Comparison of ENCODE assay signal across 26 cellular contexts in genomic region chr1:224931605-224932004, GRCh38.
"Had no signal": no experiment of that assay in that cellular context is flagged by ENCODE, and none has a peak within 500 bp of the region (broad histone marks: within the 10 kb centered on the region; RNA-seq: fewer than 3 reads in every experiment).

No MANE protein-coding gene starts in this region.

- DNase-seq: dorsolateral prefrontal cortex; effector CD4-positive, alpha-beta T cell; foreskin fibroblast; gastrocnemius medialis; head of caudate nucleus; left ventricle myocardium superior; lower lobe of right lung; natural killer cell; nucleus accumbens; ovary; posterior cingulate gyrus; psoas muscle; right cardiac atrium; sigmoid colon; stimulated activated CD4-positive, alpha-beta T cell treated with anti-CD3 and anti-CD28 coated beads, Interleukin-2, amount 100 ng/mL, for 24 hours; stimulated activated CD4-positive, alpha-beta T cell treated with anti-CD3 and anti-CD28 coated beads, Interleukin-4, amount 100 ng/mL, for 24 hours; stimulated activated naive CD4-positive, alpha-beta T cell treated with Interleukin-2 at 50 U/mL for 16 hours; stomach; thyroid gland; trophoblast cell had no signal

- H3K27ac Mint-ChIP-seq: memory B cell; natural killer cell; stimulated activated effector memory CD8-positive, alpha-beta T cell treated with anti-CD3 and anti-CD28 coated beads, Interleukin-12 subunit alpha, Interleukin-12 subunit beta, amount 100 ng/mL, for 72 hours had no signal

- H3K4me1 Mint-ChIP-seq: memory B cell; natural killer cell; stimulated activated effector memory CD8-positive, alpha-beta T cell treated with anti-CD3 and anti-CD28 coated beads, Interleukin-12 subunit alpha, Interleukin-12 subunit beta, amount 100 ng/mL, for 72 hours had no signal

- FAIRE-seq: keratinocyte had no signal

- H3K9me3 ChIP-seq: ovary, thyroid gland had no signal

- H3K27ac ChIP-seq: dorsolateral prefrontal cortex, epithelial cell of prostate, gastrocnemius medialis, lower lobe of right lung, ovary, psoas muscle, sigmoid colon, stomach, thyroid gland, vagina had no signal

- H3K36me3 ChIP-seq: gastrocnemius medialis, lower lobe of right lung, ovary, sigmoid colon, stomach, thyroid gland, vagina had no signal

- H3K27me3 ChIP-seq: ovary, sigmoid colon, thyroid gland, vagina had no signal

- H3K4me3 Mint-ChIP-seq: memory B cell; natural killer cell; stimulated activated effector memory CD8-positive, alpha-beta T cell treated with anti-CD3 and anti-CD28 coated beads, Interleukin-12 subunit alpha, Interleukin-12 subunit beta, amount 100 ng/mL, for 72 hours had no signal

- H3K4me1 ChIP-seq: gastrocnemius medialis, lower lobe of right lung, psoas muscle had no signal

- ATAC-seq: esophagus mucosa; gastrocnemius medialis; left ventricle myocardium superior; lower lobe of right lung; natural killer cell; psoas muscle; right cardiac atrium; stimulated activated effector memory CD8-positive, alpha-beta T cell treated with anti-CD3 and anti-CD28 coated beads, Interleukin-12 subunit alpha, Interleukin-12 subunit beta, amount 100 ng/mL, for 72 hours had no signal

- H3K4me3 ChIP-seq: dorsolateral prefrontal cortex, gastrocnemius medialis, lower lobe of right lung, ovary, psoas muscle, sigmoid colon, stomach, thyroid gland, vagina had no signal

- H3K36me3 Mint-ChIP-seq: stimulated activated effector memory CD8-positive, alpha-beta T cell treated with anti-CD3 and anti-CD28 coated beads, Interleukin-12 subunit alpha, Interleukin-12 subunit beta, amount 100 ng/mL, for 72 hours had no signal
